Comparison of ENCODE assay signal across 8 cellular contexts in genomic region chr13:20475927-20476691, GRCh38. TPM values are rescaled to one million over a fixed set of nuclear protein-coding genes. Genes with fewer than 3 reads are reported as not detected.
DNase-seq lines count a peak whose midpoint lies in the region; ATAC-seq and TF ChIP-seq lines count a peak whose summit lies in the region.

No MANE protein-coding gene starts in this region.

- TF ChIP-seq CTCF in lower leg skin (IDR thresholded peaks at IDR 0.05), result no peak

- H3K4me3 ChIP-seq in effector memory CD4-positive, alpha-beta T cell (ENCODE audit: insufficient read depth, low read depth, low read length, poor library complexity, severe bottlenecking), result peak overlapping the region; percentile 36
- no peak overlapping the region for H3K4me3 ChIP-seq in lower leg skin (ENCODE audit: low read depth, poor library complexity, severe bottlenecking)

- intact Hi-C loops in lower leg skin (cut with DNase I; ENCODE audit: low total_unique reads), result no loop called here

- no peaks in the 10 kb centered on the region for H3K27me3 ChIP-seq in effector memory CD4-positive, alpha-beta T cell (replicated peaks; ENCODE audit: control insufficient read depth, insufficient read depth, low read length, poor library complexity, severe bottlenecking)

- 70 to 75% methylated on average over 17 to 18 of the region's 18 CpGs for WGBS in lower leg skin, 2 donors

- peaks cover 22% of the 10 kb centered on the region for H3K4me1 ChIP-seq in effector memory CD4-positive, alpha-beta T cell (ENCODE audit: control insufficient read depth, insufficient read depth, low read length, poor library complexity, severe bottlenecking)

- no peak for TF ChIP-seq POLR2A in lower leg skin (IDR thresholded peaks at IDR 0.05)

- H3K9me3 ChIP-seq in effector memory CD4-positive, alpha-beta T cell (ENCODE audit: control insufficient read depth, low read length), result no peaks in the 10 kb centered on the region

- ATAC-seq in GM19372 (IDR thresholded peaks at IDR 0.05; ENCODE audit: low read depth, unreplicated experiment), result peak; percentile 92
- peak; percentile 96 for ATAC-seq in HG03095 (IDR thresholded peaks at IDR 0.05; ENCODE audit: unreplicated experiment)

- peak in 3 of 4 experiments; percentile 24 to 56 (median 48) for DNase-seq in activated CD4-positive, CD25-positive, alpha-beta regulatory T cell (lab: John Stamatoyannopoulos, UW)
- DNase-seq in effector memory CD4-positive, alpha-beta T cell, result peak; percentile 53 to 67 (median 57)
- DNase-seq in stimulated activated CD8-positive, alpha-beta memory T cell treated with anti-CD3 and anti-CD28 coated beads, Interleukin-12 subunit alpha, Interleukin-12 subunit beta, amount 100 ng/mL, for 1 hour (ENCODE audit: low read depth), result peak; percentile 36
- DNase-seq in lower leg skin (ENCODE audit: low spot score in 2 of 2), result no peak
- no peak for DNase-seq in pons (ENCODE audit: low spot score)
- no peak for DNase-seq in NCI-H2029 treated with DMSO at 0.1 percent for 48 hours (lab: John Stamatoyannopoulos, UW)

- H3K27ac ChIP-seq in effector memory CD4-positive, alpha-beta T cell (ENCODE audit: insufficient read depth, low read length, poor library complexity, severe bottlenecking), result peak overlapping the region; percentile 64

- H3K36me3 ChIP-seq in effector memory CD4-positive, alpha-beta T cell (ENCODE audit: control insufficient read depth, insufficient read depth, low read length), result no peaks in the 10 kb centered on the region

RNA-seq across cellular contexts. Expression of gene CRYL1, which starts 49.5 kb away (rescaled TPM):
- total RNA-seq in lower leg skin, result 10 to 100 TPM; 10.3 to 21.4 (median 16.8) TPM

Comparison
In these comparisons a context has a peak if more than half of its experiments do, and no peak if none do; other contexts are left out.
1. DNase-seq: peak in activated CD4-positive, CD25-positive, alpha-beta regulatory T cell (3 of 4), effector memory CD4-positive, alpha-beta T cell (3 of 3) and stimulated activated CD8-positive, alpha-beta memory T cell treated with anti-CD3 and anti-CD28 coated beads, Interleukin-12 subunit alpha, Interleukin-12 subunit beta, amount 100 ng/mL, for 1 hour (single experiment); none in lower leg skin (0 of 2), pons (single experiment) and NCI-H2029 treated with DMSO at 0.1 percent for 48 hours (single experiment).